1 cellular context compared by ENCODE assay signal in genomic region chr7:17506090-17506489, GRCh38.
TF ChIP-seq lines count a peak whose summit lies in the region.

No MANE protein-coding gene starts in this region.

TF ChIP-seq in HepG2, 621 proteins besides CTCF, POLR2A, EP300 and RAD21 (continued from another document and continues in another):
- TF ChIP-seq, protein P1, sequence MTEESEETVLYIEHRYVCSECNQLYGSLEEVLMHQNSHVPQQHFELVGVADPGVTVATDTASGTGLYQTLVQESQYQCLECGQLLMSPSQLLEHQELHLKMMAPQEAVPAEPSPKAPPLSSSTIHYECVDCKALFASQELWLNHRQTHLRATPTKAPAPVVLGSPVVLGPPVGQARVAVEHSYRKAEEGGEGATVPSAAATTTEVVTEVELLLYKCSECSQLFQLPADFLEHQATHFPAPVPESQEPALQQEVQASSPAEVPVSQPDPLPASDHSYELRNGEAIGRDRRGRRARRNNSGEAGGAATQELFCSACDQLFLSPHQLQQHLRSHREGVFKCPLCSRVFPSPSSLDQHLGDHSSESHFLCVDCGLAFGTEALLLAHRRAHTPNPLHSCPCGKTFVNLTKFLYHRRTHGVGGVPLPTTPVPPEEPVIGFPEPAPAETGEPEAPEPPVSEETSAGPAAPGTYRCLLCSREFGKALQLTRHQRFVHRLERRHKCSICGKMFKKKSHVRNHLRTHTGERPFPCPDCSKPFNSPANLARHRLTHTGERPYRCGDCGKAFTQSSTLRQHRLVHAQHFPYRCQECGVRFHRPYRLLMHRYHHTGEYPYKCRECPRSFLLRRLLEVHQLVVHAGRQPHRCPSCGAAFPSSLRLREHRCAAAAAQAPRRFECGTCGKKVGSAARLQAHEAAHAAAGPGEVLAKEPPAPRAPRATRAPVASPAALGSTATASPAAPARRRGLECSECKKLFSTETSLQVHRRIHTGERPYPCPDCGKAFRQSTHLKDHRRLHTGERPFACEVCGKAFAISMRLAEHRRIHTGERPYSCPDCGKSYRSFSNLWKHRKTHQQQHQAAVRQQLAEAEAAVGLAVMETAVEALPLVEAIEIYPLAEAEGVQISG (CRISPR knock-in tag; IDR thresholded peaks at IDR 0.05), result 0 out of 2 replicates have a peak, but pooled peaks have one; percentile 31
- TF ChIP-seq ONECUT2 (CRISPR knock-in tag; IDR thresholded peaks at IDR 0.05), result peak; percentile 43; the same call in 1 of the 2 replicates
- TF ChIP-seq PHF5A (CRISPR knock-in tag; IDR thresholded peaks at IDR 0.05; ENCODE audit: low read depth, unreplicated experiment), result peak; percentile 73
- 0 out of 2 replicates have a peak, but pooled peaks have one; percentile 44 for TF ChIP-seq ZNF614 (CRISPR knock-in tag; IDR thresholded peaks at IDR 0.05; ENCODE audit: borderline replicate concordance)
- TF ChIP-seq, protein P2, sequence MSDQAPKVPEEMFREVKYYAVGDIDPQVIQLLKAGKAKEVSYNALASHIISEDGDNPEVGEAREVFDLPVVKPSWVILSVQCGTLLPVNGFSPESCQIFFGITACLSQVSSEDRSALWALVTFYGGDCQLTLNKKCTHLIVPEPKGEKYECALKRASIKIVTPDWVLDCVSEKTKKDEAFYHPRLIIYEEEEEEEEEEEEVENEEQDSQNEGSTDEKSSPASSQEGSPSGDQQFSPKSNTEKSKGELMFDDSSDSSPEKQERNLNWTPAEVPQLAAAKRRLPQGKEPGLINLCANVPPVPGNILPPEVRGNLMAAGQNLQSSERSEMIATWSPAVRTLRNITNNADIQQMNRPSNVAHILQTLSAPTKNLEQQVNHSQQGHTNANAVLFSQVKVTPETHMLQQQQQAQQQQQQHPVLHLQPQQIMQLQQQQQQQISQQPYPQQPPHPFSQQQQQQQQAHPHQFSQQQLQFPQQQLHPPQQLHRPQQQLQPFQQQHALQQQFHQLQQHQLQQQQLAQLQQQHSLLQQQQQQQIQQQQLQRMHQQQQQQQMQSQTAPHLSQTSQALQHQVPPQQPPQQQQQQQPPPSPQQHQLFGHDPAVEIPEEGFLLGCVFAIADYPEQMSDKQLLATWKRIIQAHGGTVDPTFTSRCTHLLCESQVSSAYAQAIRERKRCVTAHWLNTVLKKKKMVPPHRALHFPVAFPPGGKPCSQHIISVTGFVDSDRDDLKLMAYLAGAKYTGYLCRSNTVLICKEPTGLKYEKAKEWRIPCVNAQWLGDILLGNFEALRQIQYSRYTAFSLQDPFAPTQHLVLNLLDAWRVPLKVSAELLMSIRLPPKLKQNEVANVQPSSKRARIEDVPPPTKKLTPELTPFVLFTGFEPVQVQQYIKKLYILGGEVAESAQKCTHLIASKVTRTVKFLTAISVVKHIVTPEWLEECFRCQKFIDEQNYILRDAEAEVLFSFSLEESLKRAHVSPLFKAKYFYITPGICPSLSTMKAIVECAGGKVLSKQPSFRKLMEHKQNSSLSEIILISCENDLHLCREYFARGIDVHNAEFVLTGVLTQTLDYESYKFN (CRISPR knock-in tag; conservative IDR thresholded peaks at IDR 0.05), result peak; percentile 92
- TF ChIP-seq ZNF124 (CRISPR knock-in tag; IDR thresholded peaks at IDR 0.05), result 0 out of 2 replicates have a peak, but pooled peaks have one; percentile 31
- peak; percentile 77; the same call in 1 of the 2 replicates for TF ChIP-seq KDM3A (CRISPR knock-in tag; IDR thresholded peaks at IDR 0.05; ENCODE audit: low read depth)
- TF ChIP-seq ISL2 (CRISPR knock-in tag; IDR thresholded peaks at IDR 0.05), result peak; percentile 97
- peak; percentile 83 for TF ChIP-seq HHEX (CRISPR knock-in tag; IDR thresholded peaks at IDR 0.05)
- TF ChIP-seq SIX4 (CRISPR knock-in tag; IDR thresholded peaks at IDR 0.05), result peak; percentile 83
- TF ChIP-seq MAZ (IDR thresholded peaks at IDR 0.05; ENCODE audit: borderline replicate concordance, low read depth, low read length), result no peak
- TF ChIP-seq MAZ (CRISPR knock-in tag; IDR thresholded peaks at IDR 0.05; ENCODE audit: low read depth), result no peak
- TF ChIP-seq CBX5 (CRISPR knock-in tag; IDR thresholded peaks at IDR 0.05; ENCODE audit: borderline replicate concordance), result peak; percentile 50; the same call in 1 of the 2 replicates
- peak; percentile 87 for TF ChIP-seq HDAC1 (CRISPR knock-in tag; IDR thresholded peaks at IDR 0.05)
- peak; percentile 64; the same call in 1 of the 2 replicates for TF ChIP-seq ZBTB34 (CRISPR knock-in tag; IDR thresholded peaks at IDR 0.05)
- TF ChIP-seq SP140L (CRISPR knock-in tag; IDR thresholded peaks at IDR 0.05; ENCODE audit: borderline replicate concordance), result 0 out of 2 replicates have a peak, but pooled peaks have one; percentile 61
- TF ChIP-seq, protein P3, sequence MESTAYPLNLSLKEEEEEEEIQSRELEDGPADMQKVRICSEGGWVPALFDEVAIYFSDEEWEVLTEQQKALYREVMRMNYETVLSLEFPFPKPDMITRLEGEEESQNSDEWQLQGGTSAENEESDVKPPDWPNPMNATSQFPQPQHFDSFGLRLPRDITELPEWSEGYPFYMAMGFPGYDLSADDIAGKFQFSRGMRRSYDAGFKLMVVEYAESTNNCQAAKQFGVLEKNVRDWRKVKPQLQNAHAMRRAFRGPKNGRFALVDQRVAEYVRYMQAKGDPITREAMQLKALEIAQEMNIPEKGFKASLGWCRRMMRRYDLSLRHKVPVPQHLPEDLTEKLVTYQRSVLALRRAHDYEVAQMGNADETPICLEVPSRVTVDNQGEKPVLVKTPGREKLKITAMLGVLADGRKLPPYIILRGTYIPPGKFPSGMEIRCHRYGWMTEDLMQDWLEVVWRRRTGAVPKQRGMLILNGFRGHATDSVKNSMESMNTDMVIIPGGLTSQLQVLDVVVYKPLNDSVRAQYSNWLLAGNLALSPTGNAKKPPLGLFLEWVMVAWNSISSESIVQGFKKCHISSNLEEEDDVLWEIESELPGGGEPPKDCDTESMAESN (CRISPR knock-in tag; conservative IDR thresholded peaks at IDR 0.05), result peak; percentile 68
- TF ChIP-seq ZNF331 (CRISPR knock-in tag; IDR thresholded peaks at IDR 0.05), result peak; percentile 82
- TF ChIP-seq ZNF446 (CRISPR knock-in tag; IDR thresholded peaks at IDR 0.05), result no peak
- TF ChIP-seq ZNF782 (CRISPR knock-in tag; IDR thresholded peaks at IDR 0.05; ENCODE audit: borderline replicate concordance), result no peak
- TF ChIP-seq ZNF747 (CRISPR knock-in tag; IDR thresholded peaks at IDR 0.05; ENCODE audit: borderline replicate concordance), result no peak
- TF ChIP-seq, protein P4, sequence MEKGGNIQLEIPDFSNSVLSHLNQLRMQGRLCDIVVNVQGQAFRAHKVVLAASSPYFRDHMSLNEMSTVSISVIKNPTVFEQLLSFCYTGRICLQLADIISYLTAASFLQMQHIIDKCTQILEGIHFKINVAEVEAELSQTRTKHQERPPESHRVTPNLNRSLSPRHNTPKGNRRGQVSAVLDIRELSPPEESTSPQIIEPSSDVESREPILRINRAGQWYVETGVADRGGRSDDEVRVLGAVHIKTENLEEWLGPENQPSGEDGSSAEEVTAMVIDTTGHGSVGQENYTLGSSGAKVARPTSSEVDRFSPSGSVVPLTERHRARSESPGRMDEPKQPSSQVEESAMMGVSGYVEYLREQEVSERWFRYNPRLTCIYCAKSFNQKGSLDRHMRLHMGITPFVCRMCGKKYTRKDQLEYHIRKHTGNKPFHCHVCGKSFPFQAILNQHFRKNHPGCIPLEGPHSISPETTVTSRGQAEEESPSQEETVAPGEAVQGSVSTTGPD (CRISPR knock-in tag; IDR thresholded peaks at IDR 0.05), result peak; percentile 18; the same call in 1 of the 2 replicates
- TF ChIP-seq THAP11 (CRISPR knock-in tag; IDR thresholded peaks at IDR 0.05), result peak; percentile 76
- peak; percentile 34; the same call in 1 of the 2 replicates for TF ChIP-seq ZNF362 (CRISPR knock-in tag; IDR thresholded peaks at IDR 0.05; ENCODE audit: borderline replicate concordance)
- TF ChIP-seq FOXP1 (IDR thresholded peaks at IDR 0.05), result no peak
- TF ChIP-seq FOXP1 (CRISPR knock-in tag; IDR thresholded peaks at IDR 0.05), result peak; percentile 84
- TF ChIP-seq ZKSCAN8 (CRISPR knock-in tag; IDR thresholded peaks at IDR 0.05; ENCODE audit: borderline replicate concordance), result peak; percentile 50; the same call in 1 of the 2 replicates
- no peak for TF ChIP-seq ZNF354B (CRISPR knock-in tag; IDR thresholded peaks at IDR 0.05)
- TF ChIP-seq SATB2 (CRISPR knock-in tag; IDR thresholded peaks at IDR 0.05), result no peak
- TF ChIP-seq JUNB (CRISPR knock-in tag; IDR thresholded peaks at IDR 0.05; ENCODE audit: borderline replicate concordance), result peak; percentile 33; the same call in 1 of the 2 replicates
- peak; percentile 55; the same call in 1 of the 2 replicates for TF ChIP-seq ZNF205 (CRISPR knock-in tag; IDR thresholded peaks at IDR 0.05)
- TF ChIP-seq MTA1 (CRISPR knock-in tag; IDR thresholded peaks at IDR 0.05; ENCODE audit: borderline replicate concordance), result no peak
- peak; percentile 83; the same call in 1 of the 2 replicates for TF ChIP-seq RXRA (CRISPR knock-in tag; IDR thresholded peaks at IDR 0.05)
- peak; percentile 13; the same call in 1 of the 2 replicates for TF ChIP-seq STAG1 (CRISPR knock-in tag; IDR thresholded peaks at IDR 0.05)
- TF ChIP-seq TGIF2 (CRISPR knock-in tag; IDR thresholded peaks at IDR 0.05), result 0 out of 2 replicates have a peak, but pooled peaks have one; percentile 37
- peak; percentile 93 for TF ChIP-seq HDAC2 (CRISPR knock-in tag; IDR thresholded peaks at IDR 0.05)
- peak; percentile 76 for TF ChIP-seq HNF4G (IDR thresholded peaks at IDR 0.05; ENCODE audit: borderline replicate concordance, low read depth, low read length)
- TF ChIP-seq HNF4G (CRISPR knock-in tag; IDR thresholded peaks at IDR 0.05; ENCODE audit: borderline replicate concordance, low read depth), result no peak; the same call in 1 of the 2 replicates
- peak; percentile 79 for TF ChIP-seq MLX (CRISPR knock-in tag; IDR thresholded peaks at IDR 0.05)
- TF ChIP-seq NR2F6 (IDR thresholded peaks at IDR 0.05), result peak; percentile 96
- peak; percentile 98 for TF ChIP-seq NR2F6 (CRISPR knock-in tag; IDR thresholded peaks at IDR 0.05)
- 0 out of 2 replicates have a peak, but pooled peaks have one; percentile 31 for TF ChIP-seq JUND (CRISPR knock-in tag; IDR thresholded peaks at IDR 0.05)
- TF ChIP-seq POGZ (CRISPR knock-in tag; IDR thresholded peaks at IDR 0.05), result peak; percentile 92
- TF ChIP-seq, protein P5, sequence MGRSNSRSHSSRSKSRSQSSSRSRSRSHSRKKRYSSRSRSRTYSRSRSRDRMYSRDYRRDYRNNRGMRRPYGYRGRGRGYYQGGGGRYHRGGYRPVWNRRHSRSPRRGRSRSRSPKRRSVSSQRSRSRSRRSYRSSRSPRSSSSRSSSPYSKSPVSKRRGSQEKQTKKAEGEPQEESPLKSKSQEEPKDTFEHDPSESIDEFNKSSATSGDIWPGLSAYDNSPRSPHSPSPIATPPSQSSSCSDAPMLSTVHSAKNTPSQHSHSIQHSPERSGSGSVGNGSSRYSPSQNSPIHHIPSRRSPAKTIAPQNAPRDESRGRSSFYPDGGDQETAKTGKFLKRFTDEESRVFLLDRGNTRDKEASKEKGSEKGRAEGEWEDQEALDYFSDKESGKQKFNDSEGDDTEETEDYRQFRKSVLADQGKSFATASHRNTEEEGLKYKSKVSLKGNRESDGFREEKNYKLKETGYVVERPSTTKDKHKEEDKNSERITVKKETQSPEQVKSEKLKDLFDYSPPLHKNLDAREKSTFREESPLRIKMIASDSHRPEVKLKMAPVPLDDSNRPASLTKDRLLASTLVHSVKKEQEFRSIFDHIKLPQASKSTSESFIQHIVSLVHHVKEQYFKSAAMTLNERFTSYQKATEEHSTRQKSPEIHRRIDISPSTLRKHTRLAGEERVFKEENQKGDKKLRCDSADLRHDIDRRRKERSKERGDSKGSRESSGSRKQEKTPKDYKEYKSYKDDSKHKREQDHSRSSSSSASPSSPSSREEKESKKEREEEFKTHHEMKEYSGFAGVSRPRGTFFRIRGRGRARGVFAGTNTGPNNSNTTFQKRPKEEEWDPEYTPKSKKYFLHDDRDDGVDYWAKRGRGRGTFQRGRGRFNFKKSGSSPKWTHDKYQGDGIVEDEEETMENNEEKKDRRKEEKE (IDR thresholded peaks at IDR 0.05), result no peak
- TF ChIP-seq BRD4 (CRISPR knock-in tag; IDR thresholded peaks at IDR 0.05), result no peak
- 0 out of 2 replicates have a peak, but pooled peaks have one; percentile 40 for TF ChIP-seq ZNF629 (CRISPR knock-in tag; conservative IDR thresholded peaks at IDR 0.05)
- TF ChIP-seq ZFP36L1 (CRISPR knock-in tag; IDR thresholded peaks at IDR 0.05), result no peak
- no peak for TF ChIP-seq TCF12 (IDR thresholded peaks at IDR 0.05)
- peak; percentile 48; the same call in 1 of the 2 replicates for TF ChIP-seq TCF12 (CRISPR knock-in tag; IDR thresholded peaks at IDR 0.05)
- TF ChIP-seq PHF21A (CRISPR knock-in tag; IDR thresholded peaks at IDR 0.05), result peak; percentile 97
- TF ChIP-seq TAF15 (IDR thresholded peaks at IDR 0.05; ENCODE audit: low read depth, low read length, poor library complexity, severe bottlenecking), result no peak
- TF ChIP-seq CREB1 (IDR thresholded peaks at IDR 0.05), result no peak
- TF ChIP-seq CREB1 (CRISPR knock-in tag; IDR thresholded peaks at IDR 0.05), result peak; percentile 85
- TF ChIP-seq MEIS2 (CRISPR knock-in tag; IDR thresholded peaks at IDR 0.05), result peak; percentile 58; the same call in 1 of the 2 replicates
- no peak for TF ChIP-seq HES4 (CRISPR knock-in tag; IDR thresholded peaks at IDR 0.05; ENCODE audit: borderline replicate concordance)
